Comparison of ENCODE assay signal across 37 cellular contexts in the genomic region with DNA sequence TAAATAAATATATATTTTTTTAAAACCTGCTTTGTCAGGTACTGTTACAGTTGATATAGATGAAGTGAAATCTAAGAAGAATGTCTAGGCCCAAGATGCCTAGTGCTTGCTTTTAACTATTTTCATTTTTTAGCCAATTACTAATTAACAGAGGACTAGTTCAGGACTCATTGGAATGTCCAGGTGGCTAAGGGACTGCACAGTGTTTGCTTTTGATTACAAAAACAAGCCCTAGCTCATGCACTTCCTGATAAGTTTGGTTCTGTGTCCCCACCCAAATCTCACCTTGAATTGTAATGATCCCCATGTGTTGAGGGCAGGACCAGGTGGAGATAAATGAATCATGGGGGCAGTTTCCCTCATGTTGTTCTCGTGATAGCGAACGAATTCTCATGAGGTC.
DNase-seq lines count a peak whose midpoint lies in the region; ATAC-seq, FAIRE-seq and TF ChIP-seq lines count a peak whose summit lies in the region.
"Had no signal": no experiment of that assay in that cellular context is flagged by ENCODE, and none has a peak within 500 bp of the region (broad histone marks: within the 10 kb centered on the region; RNA-seq: fewer than 3 reads in every experiment).

No MANE protein-coding gene starts in this region.

- no peak for TF ChIP-seq POLR2A in HepG2 (IDR thresholded peaks at IDR 0.05; ENCODE audit: insufficient read depth in 1 of 2, low read depth in 2 of 2, low read length in 2 of 2)
- TF ChIP-seq POLR2A in right lobe of liver (IDR thresholded peaks at IDR 0.05), result no peak

- H3K9me3 ChIP-seq in HepG2 (ENCODE audit: low read length) (no peaks in the 10 kb centered on the region), right lobe of liver (no peaks in the 10 kb centered on the region), neutrophil (no peaks in the 10 kb centered on the region)
- H3K9me3 ChIP-seq: A549, BE2C, BLaER1, Caco-2 had no signal

- H3K27me3 Mint-ChIP-seq in nephron progenitor cell (ENCODE audit: low read depth, poor library complexity), result peaks cover 8% of the 10 kb centered on the region
- H3K27me3 Mint-ChIP-seq: CD4-positive, alpha-beta memory T cell; CD4-positive, alpha-beta T cell; CD4-positive, CD25-positive, alpha-beta regulatory T cell; CD8-positive, alpha-beta memory T cell had no signal

- no peaks in the 10 kb centered on the region for H3K36me3 Mint-ChIP-seq in nephron progenitor cell (ENCODE audit: low read depth)
- H3K36me3 Mint-ChIP-seq: CD14-positive monocyte; CD4-positive, CD25-positive, alpha-beta regulatory T cell; CD8-positive, alpha-beta T cell had no signal

- no TSS peak for BruUV-seq in HepG2 (replicated peaks; lab: Mats Ljungman, UMichigan)

- TF ChIP-seq CTCF in HepG2 (CRISPR knock-in tag; IDR thresholded peaks at IDR 0.05) (no peak), right lobe of liver (IDR thresholded peaks at IDR 0.05) (no peak), neutrophil (IDR thresholded peaks at IDR 0.05) (no peak), nephron progenitor cell (IDR thresholded peaks at IDR 0.05) (no peak)

- in situ Hi-C loops in HepG2 (cut with HindIII; ENCODE audit: extremely low pct_ligation_motif_present, low pct_unique_long_range_greater_than_20kb), result no loop called here

- intact Hi-C loops in HepG2 (cut with micrococcal nuclease; ENCODE audit: unreplicated experiment) (no loop called here), right lobe of liver (cut with DNase I) (no loop called here)

- H3K9me3 Mint-ChIP-seq in nephron progenitor cell, result no peaks in the 10 kb centered on the region

- no peaks in the 10 kb centered on the region for H3K79me2 ChIP-seq in HepG2 (ENCODE audit: insufficient read depth, low read length)

- no peak overlapping the region for H3K27ac ChIP-seq in HepG2 (ENCODE audit: extremely low read length, insufficient read depth, low read length)
- no peak overlapping the region for H3K27ac ChIP-seq in right lobe of liver
- peak overlapping the region; percentile 87 for H3K27ac ChIP-seq in neutrophil
- H3K27ac ChIP-seq: 22Rv1; A549; BLaER1; BLaER1 treated with 17β-estradiol and CSF1 and Interleukin-3, amounts not matched to agents 10 nM and 100 nM; C4-2B had no signal

- H3K36me3 ChIP-seq in HepG2 (replicated peaks in 1 of 2; ENCODE audit: control insufficient read depth in 1 of 2, insufficient read depth in 2 of 2, low read length in 2 of 2) (no peaks in the 10 kb centered on the region), right lobe of liver (no peaks in the 10 kb centered on the region), neutrophil (no peaks in the 10 kb centered on the region)
- H3K36me3 ChIP-seq: BE2C; BLaER1; BLaER1 treated with 17β-estradiol and CSF1 and Interleukin-3, amounts not matched to agents 10 nM and 100 nM had no signal

- no peak for TF ChIP-seq RAD21 in HepG2 (CRISPR knock-in tag; IDR thresholded peaks at IDR 0.05)

- no peaks in the 10 kb centered on the region for H3K4me1 ChIP-seq in HepG2 (ENCODE audit: insufficient read depth, low read length)
- no peaks in the 10 kb centered on the region for H3K4me1 ChIP-seq in right lobe of liver
- H3K4me1 ChIP-seq in neutrophil (ENCODE audit: control insufficient read depth in 1 of 2, insufficient read depth in 1 of 2, low read depth in 1 of 2, low read length in 1 of 2), result peaks cover 29 to 34% of the 10 kb centered on the region in 2 experiments
- H3K4me1 ChIP-seq: A549; BLaER1; BLaER1 treated with 17β-estradiol and CSF1 and Interleukin-3, amounts not matched to agents 10 nM and 100 nM had no signal

- FAIRE-seq in HepG2 (lab: Jason Lieb, UNC), result no peak
- FAIRE-seq: A204.1, A549, D721Med had no signal

- POLR2A ChIA-PET in HepG2 (lab: Yijun Ruan, JAX), result no interaction called here

- H3K27ac Mint-ChIP-seq in nephron progenitor cell, result no peak overlapping the region
- H3K27ac Mint-ChIP-seq: B cell; CD14-positive monocyte; CD4-positive, alpha-beta memory T cell; CD4-positive, alpha-beta T cell; CD4-positive, CD25-positive, alpha-beta regulatory T cell; CD8-positive, alpha-beta T cell had no signal

- H3K4me3 ChIP-seq in HepG2 (replicated peaks in 1 of 3; ENCODE audit: insufficient read depth in 1 of 3, low read depth in 2 of 3, low read length in 3 of 3) (no peak overlapping the region), right lobe of liver (no peak overlapping the region), neutrophil (ENCODE audit: low read depth in 1 of 2, low read length in 1 of 2) (no peak overlapping the region)
- H3K4me3 ChIP-seq: A549; BLaER1; BLaER1 treated with 17β-estradiol and CSF1 and Interleukin-3, amounts not matched to agents 10 nM and 100 nM had no signal

- no peak overlapping the region for H3K4me3 Mint-ChIP-seq in nephron progenitor cell
- H3K4me3 Mint-ChIP-seq: B cell; CD14-positive monocyte; CD4-positive, alpha-beta memory T cell; CD4-positive, alpha-beta T cell; CD4-positive, CD25-positive, alpha-beta regulatory T cell; CD8-positive, alpha-beta memory T cell; CD8-positive, alpha-beta T cell had no signal

- WGBS in HepG2 (ENCODE audit: low lambda C conversion rate), result 97% methylated on average over 3 of the region's 3 CpGs
- 61% methylated on average over 3 of the region's 3 CpGs for WGBS in right lobe of liver (ENCODE audit: insufficient coverage, low coverage, low lambda C conversion rate, missing lambda C conversion rate)

- CTCF ChIA-PET in HepG2 (lab: Yijun Ruan, JAX; ENCODE audit: low intra/inter-chr PET ratio, low total read pairs), result no interaction called here

- H3K4me1 Mint-ChIP-seq in nephron progenitor cell, result no peaks in the 10 kb centered on the region
- H3K4me1 Mint-ChIP-seq: B cell; CD4-positive, CD25-positive, alpha-beta regulatory T cell had no signal

- DNase-seq in HepG2 (ENCODE audit: low spot score), result no peak
- no peak for DNase-seq in right lobe of liver
- DNase-seq in kidney tubule cell (ENCODE audit: low spot score), result peak; percentile 16
- peak; percentile 61 for DNase-seq in renal cortical epithelial cell (ENCODE audit: low read depth)
- DNase-seq in NCI-H1105 (lab: John Stamatoyannopoulos, UW), result no peak
- no peak for DNase-seq in nephron progenitor cell
- DNase-seq: 8988T; ACHN; AML-193; BE2C; C1 segment of cervical spinal cord; Calu3; CD4-positive, alpha-beta memory T cell; CD4-positive, alpha-beta T cell; CD4-positive, CD25-positive, alpha-beta regulatory T cell; CD8-positive, alpha-beta memory T cell; CD8-positive, alpha-beta T cell; COR-L47; DMS 273 treated with DMSO at 0.1 percent for 48 hours; DMS153; DMS53; DMS79; DMS79 treated with DMSO at 0.1 percent for 48 hours; DND-41; EL had no signal

- no peaks in the 10 kb centered on the region for H4K20me1 ChIP-seq in HepG2 (ENCODE audit: insufficient read depth, low read length)
- H4K20me1 ChIP-seq: BLaER1; BLaER1 treated with 17β-estradiol and CSF1 and Interleukin-3, amounts not matched to agents 10 nM and 100 nM had no signal

- no peak overlapping the region for H2AFZ ChIP-seq in HepG2 (ENCODE audit: low read length)

- ATAC-seq in HepG2, result no peak
- ATAC-seq in right lobe of liver, result no peak
- no peak for ATAC-seq in GM18867 (IDR thresholded peaks at IDR 0.05; ENCODE audit: unreplicated experiment)
- ATAC-seq: A549; CD8-positive, alpha-beta T cell had no signal

- TF ChIP-seq EP300 in HepG2 (IDR thresholded peaks at IDR 0.05; ENCODE audit: low read depth in 2 of 2, low read length in 2 of 2) (no peak), HepG2 (CRISPR knock-in tag; IDR thresholded peaks at IDR 0.05; ENCODE audit: borderline replicate concordance) (no peak)

- H3K27me3 ChIP-seq in HepG2 (ENCODE audit: control insufficient read depth in 1 of 2, insufficient read depth in 2 of 2, low read length in 2 of 2) (no peaks in the 10 kb centered on the region), right lobe of liver (no peaks in the 10 kb centered on the region), neutrophil (no peaks in the 10 kb centered on the region)
- H3K27me3 ChIP-seq: BE2C; BLaER1; BLaER1 treated with 17β-estradiol and CSF1 and Interleukin-3, amounts not matched to agents 10 nM and 100 nM had no signal

- H3K9ac ChIP-seq in HepG2 (ENCODE audit: insufficient read depth, low read depth, low read length), result no peak overlapping the region
- H3K9ac ChIP-seq: BLaER1; BLaER1 treated with 17β-estradiol and CSF1 and Interleukin-3, amounts not matched to agents 10 nM and 100 nM had no signal

- no peak overlapping the region for H3K4me2 ChIP-seq in HepG2 (ENCODE audit: low read depth, low read length)
- H3K4me2 ChIP-seq: A549; BLaER1; BLaER1 treated with 17β-estradiol and CSF1 and Interleukin-3, amounts not matched to agents 10 nM and 100 nM had no signal

TF ChIP-seq in HepG2, 621 proteins besides CTCF, POLR2A, EP300 and RAD21 (continues in another document):
- TF ChIP-seq, protein P1, sequence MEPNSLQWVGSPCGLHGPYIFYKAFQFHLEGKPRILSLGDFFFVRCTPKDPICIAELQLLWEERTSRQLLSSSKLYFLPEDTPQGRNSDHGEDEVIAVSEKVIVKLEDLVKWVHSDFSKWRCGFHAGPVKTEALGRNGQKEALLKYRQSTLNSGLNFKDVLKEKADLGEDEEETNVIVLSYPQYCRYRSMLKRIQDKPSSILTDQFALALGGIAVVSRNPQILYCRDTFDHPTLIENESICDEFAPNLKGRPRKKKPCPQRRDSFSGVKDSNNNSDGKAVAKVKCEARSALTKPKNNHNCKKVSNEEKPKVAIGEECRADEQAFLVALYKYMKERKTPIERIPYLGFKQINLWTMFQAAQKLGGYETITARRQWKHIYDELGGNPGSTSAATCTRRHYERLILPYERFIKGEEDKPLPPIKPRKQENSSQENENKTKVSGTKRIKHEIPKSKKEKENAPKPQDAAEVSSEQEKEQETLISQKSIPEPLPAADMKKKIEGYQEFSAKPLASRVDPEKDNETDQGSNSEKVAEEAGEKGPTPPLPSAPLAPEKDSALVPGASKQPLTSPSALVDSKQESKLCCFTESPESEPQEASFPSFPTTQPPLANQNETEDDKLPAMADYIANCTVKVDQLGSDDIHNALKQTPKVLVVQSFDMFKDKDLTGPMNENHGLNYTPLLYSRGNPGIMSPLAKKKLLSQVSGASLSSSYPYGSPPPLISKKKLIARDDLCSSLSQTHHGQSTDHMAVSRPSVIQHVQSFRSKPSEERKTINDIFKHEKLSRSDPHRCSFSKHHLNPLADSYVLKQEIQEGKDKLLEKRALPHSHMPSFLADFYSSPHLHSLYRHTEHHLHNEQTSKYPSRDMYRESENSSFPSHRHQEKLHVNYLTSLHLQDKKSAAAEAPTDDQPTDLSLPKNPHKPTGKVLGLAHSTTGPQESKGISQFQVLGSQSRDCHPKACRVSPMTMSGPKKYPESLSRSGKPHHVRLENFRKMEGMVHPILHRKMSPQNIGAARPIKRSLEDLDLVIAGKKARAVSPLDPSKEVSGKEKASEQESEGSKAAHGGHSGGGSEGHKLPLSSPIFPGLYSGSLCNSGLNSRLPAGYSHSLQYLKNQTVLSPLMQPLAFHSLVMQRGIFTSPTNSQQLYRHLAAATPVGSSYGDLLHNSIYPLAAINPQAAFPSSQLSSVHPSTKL (CRISPR knock-in tag; IDR thresholded peaks at IDR 0.05), result no peak

Comparison
In these comparisons a context has a peak if more than half of its experiments do, and no peak if none do; other contexts are left out.
1. DNase-seq: peak in kidney tubule cell (single experiment) and renal cortical epithelial cell (single experiment); none in HepG2 (single experiment), right lobe of liver (0 of 3), NCI-H1105 (single experiment) and nephron progenitor cell (single experiment).